In the genomic region with DNA sequence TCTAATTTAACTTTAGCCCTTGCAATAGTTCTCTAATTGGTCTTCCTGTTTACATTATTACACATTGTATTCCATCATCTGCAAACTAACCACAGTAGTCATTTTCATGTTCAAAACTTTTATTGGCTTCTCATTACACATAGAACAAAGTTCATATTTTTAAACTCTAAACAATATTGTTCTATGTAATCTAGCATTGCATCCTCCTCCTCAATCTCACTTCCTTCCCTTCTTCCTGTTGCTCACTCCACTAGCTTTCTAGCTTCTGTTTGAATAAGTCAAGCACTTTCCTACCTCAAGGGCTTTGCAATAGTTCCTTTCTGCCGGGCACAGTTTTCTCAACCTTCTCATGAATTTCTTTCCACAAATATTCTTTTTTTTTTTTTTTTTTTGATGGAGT, we compare ENCODE assay signal across 16 cellular contexts. TPM values are rescaled to one million over a fixed set of nuclear protein-coding genes. Genes with fewer than 3 reads are reported as not detected.
DNase-seq lines count a peak whose midpoint lies in the region; ATAC-seq, FAIRE-seq and TF ChIP-seq lines count a peak whose summit lies in the region.
"Not testable (repeated sequence)": the region's sequence is repeated elsewhere in the genome, so short reads cannot be mapped to it uniquely, and the experiment has no call there.
"Had no signal": no experiment of that assay in that cellular context is flagged by ENCODE, and none has a peak within 500 bp of the region (broad histone marks: within the 10 kb centered on the region; RNA-seq: fewer than 3 reads in every experiment).

No MANE protein-coding gene starts in this region.

- peak overlapping the region; percentile 57 for H3K27ac ChIP-seq in RWPE2 (ENCODE audit: poor library complexity, severe bottlenecking)
- H3K27ac ChIP-seq in astrocyte (ENCODE audit: low read depth, low read length): not testable (repeated sequence)

- H3K4me3 Mint-ChIP-seq in CD14-positive monocyte: peak overlapping the region in 1 of 2 donors; percentile 35
- not testable (repeated sequence) for H3K4me3 Mint-ChIP-seq in activated CD8-positive, alpha-beta memory T cell treated with anti-CD3 and anti-CD28 coated beads, Interleukin-2, amount 10 ng/mL, durations not matched to agents 7 days and 5 days; astrocyte (ENCODE audit: unreplicated experiment); stimulated activated memory B cell treated with anti-CD40 and anti-IgM and Interleukin-4, amounts not matched to agents 10 μg/mL and 1 μg/mL and 100 μg/mL, for 72 hours
- peak overlapping the region in 1 of 5 donors; percentile 19 for H3K4me3 Mint-ChIP-seq in immature natural killer cell

- H3K9ac ChIP-seq in astrocyte (ENCODE audit: low read length): not testable (repeated sequence)

- H3K36me3 Mint-ChIP-seq in CD14-positive monocyte; activated CD8-positive, alpha-beta memory T cell treated with anti-CD3 and anti-CD28 coated beads, Interleukin-2, amount 10 ng/mL, durations not matched to agents 7 days and 5 days; astrocyte (ENCODE audit: low read depth, unreplicated experiment); immature natural killer cell; stimulated activated memory B cell treated with anti-CD40 and anti-IgM and Interleukin-4, amounts not matched to agents 10 μg/mL and 1 μg/mL and 100 μg/mL, for 72 hours: not testable (repeated sequence)

- not testable (repeated sequence) for H3K36me3 ChIP-seq in RWPE2 (ENCODE audit: low read depth); astrocyte (ENCODE audit: insufficient read depth, low read length); mucosa of descending colon (ENCODE audit: low read depth)

- not testable (repeated sequence) for H4K20me1 ChIP-seq in astrocyte (ENCODE audit: insufficient read depth, low read length)

- intact Hi-C loops in CD14-positive monocyte (cut with micrococcal nuclease); mucosa of descending colon (cut with DNase I, micrococcal nuclease): not testable (repeated sequence)

- H3K79me2 ChIP-seq in astrocyte (ENCODE audit: insufficient read depth, low read length): peaks cover 32% of the 10 kb centered on the region

- not testable (repeated sequence) for H3K27me3 Mint-ChIP-seq in CD14-positive monocyte (ENCODE audit: low read depth in 3 of 3); activated CD8-positive, alpha-beta memory T cell treated with anti-CD3 and anti-CD28 coated beads, Interleukin-2, amount 10 ng/mL, durations not matched to agents 7 days and 5 days; astrocyte (ENCODE audit: low read depth, unreplicated experiment); immature natural killer cell (ENCODE audit: low read depth in 3 of 3); stimulated activated memory B cell treated with anti-CD40 and anti-IgM and Interleukin-4, amounts not matched to agents 10 μg/mL and 1 μg/mL and 100 μg/mL, for 72 hours

- H3K27me3 ChIP-seq in RWPE2 (ENCODE audit: insufficient read depth, poor library complexity, severe bottlenecking); astrocyte (ENCODE audit: insufficient read depth, low read length): not testable (repeated sequence)

- TF ChIP-seq CTCF in CD14-positive monocyte (IDR thresholded peaks at IDR 0.05); RWPE2 (IDR thresholded peaks at IDR 0.05; ENCODE audit: poor library complexity, severe bottlenecking); astrocyte (IDR thresholded peaks at IDR 0.05; ENCODE audit: insufficient read depth, low read depth, low read length); mucosa of descending colon (IDR thresholded peaks at IDR 0.05): not testable (repeated sequence)

- H3K9me3 ChIP-seq in RWPE2 (ENCODE audit: severe bottlenecking); astrocyte (ENCODE audit: insufficient read depth, low read depth, low read length); mucosa of descending colon: not testable (repeated sequence)

- not testable (repeated sequence) for DNase-seq in CD14-positive monocyte (ENCODE audit: low spot score); H54 (ENCODE audit: insufficient read length, low spot score); RWPE2 (ENCODE audit: low spot score); activated CD8-positive, alpha-beta memory T cell treated with anti-CD3 and anti-CD28 coated beads, Interleukin-2, amount 10 ng/mL, durations not matched to agents 7 days and 5 days; astrocyte (ENCODE audit: low read depth); immature natural killer cell; mucosa of descending colon

- H3K4me2 ChIP-seq in astrocyte (ENCODE audit: low read length): not testable (repeated sequence)

- not testable (repeated sequence) for H2AFZ ChIP-seq in astrocyte (ENCODE audit: low read depth, low read length)

- ATAC-seq in RWPE2 (ENCODE audit: low read depth) (peak; percentile 57), mucosa of descending colon (peak; percentile 61)
- ATAC-seq in activated CD8-positive, alpha-beta memory T cell treated with anti-CD3 and anti-CD28 coated beads, Interleukin-2, amount 10 ng/mL, durations not matched to agents 7 days and 5 days: peak; percentile 51
- ATAC-seq in stimulated activated memory B cell treated with anti-CD40 and anti-IgM and Interleukin-4, amounts not matched to agents 10 μg/mL and 1 μg/mL and 100 μg/mL, for 72 hours: peak; percentile 42

- CTCF ChIA-PET in activated CD8-positive, alpha-beta memory T cell treated with anti-CD3 and anti-CD28 coated beads, Interleukin-2, amount 10 ng/mL, durations not matched to agents 7 days and 5 days (lab: Charles Lee): not testable (repeated sequence)

- not testable (repeated sequence) for H3K9me3 Mint-ChIP-seq in CD14-positive monocyte; activated CD8-positive, alpha-beta memory T cell treated with anti-CD3 and anti-CD28 coated beads, Interleukin-2, amount 10 ng/mL, durations not matched to agents 7 days and 5 days (ENCODE audit: low read depth); astrocyte (ENCODE audit: unreplicated experiment); immature natural killer cell; stimulated activated memory B cell treated with anti-CD40 and anti-IgM and Interleukin-4, amounts not matched to agents 10 μg/mL and 1 μg/mL and 100 μg/mL, for 72 hours

- H3K27ac Mint-ChIP-seq in CD14-positive monocyte (peak overlapping the region; percentile 67 to 89 (median 79)), immature natural killer cell (peak overlapping the region in 4 of 6 donors; percentile 22 to 82 (median 69))
- peak overlapping the region; percentile 11 for H3K27ac Mint-ChIP-seq in activated CD8-positive, alpha-beta memory T cell treated with anti-CD3 and anti-CD28 coated beads, Interleukin-2, amount 10 ng/mL, durations not matched to agents 7 days and 5 days
- not testable (repeated sequence) for H3K27ac Mint-ChIP-seq in astrocyte (ENCODE audit: unreplicated experiment)
- peak overlapping the region; percentile 70 for H3K27ac Mint-ChIP-seq in stimulated activated memory B cell treated with anti-CD40 and anti-IgM and Interleukin-4, amounts not matched to agents 10 μg/mL and 1 μg/mL and 100 μg/mL, for 72 hours

- not testable (repeated sequence) for TF ChIP-seq POLR2A in H54 (IDR thresholded peaks at IDR 0.05; ENCODE audit: low read depth, low read length)

- H3K4me1 Mint-ChIP-seq in CD14-positive monocyte (peaks cover 46% of the 10 kb centered on the region), astrocyte (ENCODE audit: low read depth, unreplicated experiment) (peaks cover 22% of the 10 kb centered on the region), immature natural killer cell (peaks cover 38 to 50% of the 10 kb centered on the region in 2 donors)
- peaks cover 33% of the 10 kb centered on the region for H3K4me1 Mint-ChIP-seq in activated CD8-positive, alpha-beta memory T cell treated with anti-CD3 and anti-CD28 coated beads, Interleukin-2, amount 10 ng/mL, durations not matched to agents 7 days and 5 days
- peaks cover 58% of the 10 kb centered on the region for H3K4me1 Mint-ChIP-seq in stimulated activated memory B cell treated with anti-CD40 and anti-IgM and Interleukin-4, amounts not matched to agents 10 μg/mL and 1 μg/mL and 100 μg/mL, for 72 hours

- peaks cover 28% of the 10 kb centered on the region for H3K4me1 ChIP-seq in RWPE2 (ENCODE audit: insufficient read depth, poor library complexity, severe bottlenecking)
- peaks cover 14% of the 10 kb centered on the region for H3K4me1 ChIP-seq in astrocyte (ENCODE audit: insufficient read depth, low read length)
- peaks cover 22% of the 10 kb centered on the region for H3K4me1 ChIP-seq in mucosa of descending colon (ENCODE audit: low read depth)

- FAIRE-seq in H54 (lab: Jason Lieb, UNC): peak; percentile 64
- peak; percentile 62 for FAIRE-seq in astrocyte (lab: Jason Lieb, UNC)

- not testable (repeated sequence) for H3K4me3 ChIP-seq in RWPE2 (ENCODE audit: severe bottlenecking); astrocyte (ENCODE audit: insufficient read depth, low read depth, low read length); mucosa of descending colon

RNA-seq across cellular contexts. Expression of gene POMZP3, which starts 38.5 kb away (rescaled TPM):
- polyA plus RNA-seq in CD14-positive monocyte: 1 to 10 TPM; 1.1 to 2.2 TPM
- 10 to 100 TPM; 11.6 to 13.5 TPM for total RNA-seq in activated CD8-positive, alpha-beta memory T cell treated with anti-CD3 and anti-CD28 coated beads, Interleukin-2, amount 10 ng/mL, durations not matched to agents 7 days and 5 days
- total RNA-seq in astrocyte: 10.1 and 11.7 TPM in 2 replicates
- polyA plus RNA-seq in immature natural killer cell: 10 to 100 TPM in 1 of 3 donors, 1 to 10 TPM in 2; 3.1 to 10.9 (median 5.3) TPM
- total RNA-seq in mucosa of descending colon: 10 to 100 TPM; 10.9 to 17.4 (median 17.3) TPM

RNA-seq across cellular contexts. Expression of gene SPDYE16, which starts 45.5 kb away (rescaled TPM):
- not detected for polyA plus RNA-seq in CD14-positive monocyte
- total RNA-seq in activated CD8-positive, alpha-beta memory T cell treated with anti-CD3 and anti-CD28 coated beads, Interleukin-2, amount 10 ng/mL, durations not matched to agents 7 days and 5 days: under 1 TPM in 1 of 2 experiments, not detected in 1; 0.52 TPM
- not detected in 2 replicates for total RNA-seq in astrocyte
- polyA plus RNA-seq in immature natural killer cell: under 1 TPM in 2 of 3 donors, not detected in 1; 0.07 to 0.18 TPM
- under 1 TPM in 2 of 3 donors, not detected in 1; 0.20 to 0.51 TPM for total RNA-seq in mucosa of descending colon
- total RNA-seq: activated B cell treated with CpG ODN at 0.5 μM for 24 hours, cardiac septum, lung microvascular endothelial cell, mucosa of gallbladder, NCI-H460, right atrium auricular region, SK-MEL-5, smooth muscle cell had no signal
- polyA plus RNA-seq: smooth muscle cell had no signal
